Comparison of ENCODE assay signal across 34 cellular contexts in the genomic region with DNA sequence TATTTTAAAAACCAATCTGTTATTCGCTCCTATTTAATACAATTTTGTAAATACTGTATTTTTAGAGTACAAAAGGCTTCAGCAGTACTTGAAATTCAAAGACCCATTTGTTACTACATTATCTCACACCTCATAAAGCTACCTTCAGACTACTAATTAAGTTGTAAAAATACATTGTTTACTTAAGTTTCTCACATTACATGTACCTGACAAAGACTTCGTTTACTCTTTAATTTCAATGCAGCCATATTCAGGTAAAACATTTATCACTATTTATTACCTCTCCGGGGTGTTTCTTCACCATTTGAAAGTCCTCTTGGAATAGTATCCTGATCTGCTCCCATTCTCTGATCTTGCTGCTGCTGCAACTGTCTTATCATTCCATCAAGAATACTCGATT. TPM values are rescaled to one million over a fixed set of nuclear protein-coding genes. Genes with fewer than 3 reads are reported as not detected.
DNase-seq lines count a peak whose midpoint lies in the region; ATAC-seq and TF ChIP-seq lines count a peak whose summit lies in the region.
"Had no signal": no experiment of that assay in that cellular context is flagged by ENCODE, and none has a peak within 500 bp of the region (broad histone marks: within the 10 kb centered on the region; RNA-seq: fewer than 3 reads in every experiment).

No MANE protein-coding gene starts in this region.

- H3K36me3 ChIP-seq in HEK293 (ENCODE audit: control insufficient read depth in 2 of 2, insufficient read depth in 1 of 2, low read length in 2 of 2) (peaks cover 24 to 59% of the 10 kb centered on the region in 2 experiments), hepatocyte (replicated peaks; ENCODE audit: insufficient read depth, low read depth) (no peaks in the 10 kb centered on the region), thyroid gland (peaks cover 10 to 15% of the 10 kb centered on the region in 2 donors), OCI-LY7 (ENCODE audit: insufficient read depth, low read length) (peaks cover 90% of the 10 kb centered on the region)

- H3K4me3 ChIP-seq in HEK293 (ENCODE audit: low read depth, low read length) (no peak overlapping the region), hepatocyte (no peak overlapping the region), thyroid gland (replicated peaks in 1 of 3) (no peak overlapping the region), OCI-LY7 (ENCODE audit: low read depth, low read length, poor library complexity, severe bottlenecking) (no peak overlapping the region)
- H3K4me3 ChIP-seq: adrenal gland, body of pancreas, gastroesophageal sphincter, GM12878, left lung, MG63, prostate gland, sigmoid colon, suprapubic skin had no signal

- no peaks in the 10 kb centered on the region for H3K9me3 ChIP-seq in HEK293 (ENCODE audit: control insufficient read depth, insufficient read depth, low read depth, low read length)
- H3K9me3 ChIP-seq in hepatocyte (ENCODE audit: low read depth): no peaks in the 10 kb centered on the region
- H3K9me3 ChIP-seq in thyroid gland: no peaks in the 10 kb centered on the region
- no peaks in the 10 kb centered on the region for H3K9me3 ChIP-seq in OCI-LY7 (ENCODE audit: low read length)
- H3K9me3 ChIP-seq: adrenal gland, body of pancreas, gastroesophageal sphincter, left lung, MG63, neutrophil, prostate gland, sigmoid colon, suprapubic skin had no signal

- 56% methylated on average over 4 of the region's 4 CpGs for WGBS in hepatocyte (ENCODE audit: low lambda C conversion rate, missing lambda C conversion rate)
- WGBS in thyroid gland, 2 donors: 88 to 90% methylated on average over 4 of the region's 4 CpGs

- no peak for TF ChIP-seq CTCF in HEK293 (tag by site-specific recombination; IDR thresholded peaks at IDR 0.05)
- TF ChIP-seq CTCF in hepatocyte (IDR thresholded peaks at IDR 0.05; ENCODE audit: poor library complexity): no peak
- no peak for TF ChIP-seq CTCF in thyroid gland (IDR thresholded peaks at IDR 0.05)
- TF ChIP-seq CTCF in OCI-LY7 (conservative IDR thresholded peaks at IDR 0.05; ENCODE audit: low read length): no peak

- POLR2A ChIA-PET in HEK293 (lab: Yijun Ruan, JAX): no interaction called here
- POLR2A ChIA-PET in OCI-LY7 (lab: Charles Lee): no interaction called here

- CTCF ChIA-PET in HEK293 (lab: Yijun Ruan, JAX) (no interaction called here), OCI-LY7 (lab: Charles Lee; ENCODE audit: unreplicated experiment) (no interaction called here)

- H3K4me1 ChIP-seq in HEK293 (ENCODE audit: control insufficient read depth, insufficient read depth, low read length) (peaks cover 12% of the 10 kb centered on the region), hepatocyte (ENCODE audit: insufficient read depth) (no peaks in the 10 kb centered on the region), thyroid gland (no peaks in the 10 kb centered on the region), OCI-LY7 (ENCODE audit: insufficient read depth, low read length, poor library complexity, severe bottlenecking) (no peaks in the 10 kb centered on the region)
- H3K4me1 ChIP-seq: adrenal gland, gastroesophageal sphincter, left lung, prostate gland, sigmoid colon, suprapubic skin had no signal

- H3K4me2 ChIP-seq in hepatocyte (peak overlapping the region; percentile 31), OCI-LY7 (ENCODE audit: low read length) (no peak overlapping the region)

- TF ChIP-seq POLR2A in thyroid gland (IDR thresholded peaks at IDR 0.05): no peak

- H3K27me3 ChIP-seq in hepatocyte: no peaks in the 10 kb centered on the region
- H3K27me3 ChIP-seq in thyroid gland: no peaks in the 10 kb centered on the region
- H3K27me3 ChIP-seq: adrenal gland, body of pancreas, gastroesophageal sphincter, left lung, MG63, neutrophil, sigmoid colon, suprapubic skin had no signal

- H2AFZ ChIP-seq in hepatocyte (no peak overlapping the region), OCI-LY7 (ENCODE audit: low read length) (no peak overlapping the region)

- H3K36me3 Mint-ChIP-seq in activated T-helper 17 cell treated with anti-CD3 and anti-CD28 coated beads, Interleukin-2, amount 50 U/mL, for 72 hours (ENCODE audit: low read depth): peaks cover 96% of the 10 kb centered on the region

- H3K27ac ChIP-seq in HEK293 (ENCODE audit: extremely low read depth, low read depth, low read length) (no peak overlapping the region), hepatocyte (no peak overlapping the region), thyroid gland (no peak overlapping the region), OCI-LY7 (ENCODE audit: low read depth, low read length, poor library complexity, severe bottlenecking) (no peak overlapping the region)
- H3K27ac ChIP-seq: adrenal gland, body of pancreas, C4-2B, gastroesophageal sphincter, left lung, neutrophil, prostate gland, sigmoid colon, suprapubic skin had no signal

- peaks cover 27% of the 10 kb centered on the region for H3K79me2 ChIP-seq in hepatocyte
- H3K79me2 ChIP-seq in OCI-LY7 (ENCODE audit: insufficient read depth, low read depth, low read length): no peaks in the 10 kb centered on the region; the same call in 1 of the 2 replicates

- no peak overlapping the region for H3K4me3 Mint-ChIP-seq in activated T-helper 17 cell treated with anti-CD3 and anti-CD28 coated beads, Interleukin-2, amount 50 U/mL, for 72 hours
- H3K4me3 Mint-ChIP-seq: naive B cell; stimulated activated memory B cell treated with anti-CD40 and anti-IgM and Interleukin-4, amounts not matched to agents 10 μg/mL and 1 μg/mL and 100 μg/mL, for 72 hours; WTC11 had no signal

- intact Hi-C loops in thyroid gland (cut with DNase I) (no loop called here), OCI-LY7 (cut with micrococcal nuclease; ENCODE audit: unreplicated experiment) (no loop called here)

- H3K9me3 Mint-ChIP-seq in activated T-helper 17 cell treated with anti-CD3 and anti-CD28 coated beads, Interleukin-2, amount 50 U/mL, for 72 hours: no peaks in the 10 kb centered on the region
- H3K9me3 Mint-ChIP-seq: naive B cell; stimulated activated memory B cell treated with anti-CD40 and anti-IgM and Interleukin-4, amounts not matched to agents 10 μg/mL and 1 μg/mL and 100 μg/mL, for 72 hours; WTC11 had no signal

- no TSS peak for BruUV-seq in OCI-LY7 (replicated peaks; lab: Mats Ljungman, UMichigan)

- H3K9me2 ChIP-seq in hepatocyte (replicated peaks; ENCODE audit: insufficient read depth): no peaks in the 10 kb centered on the region
- no peaks in the 10 kb centered on the region for H3K9me2 ChIP-seq in OCI-LY7 (ENCODE audit: insufficient read depth, low read length)

- peaks cover 3% of the 10 kb centered on the region for H4K20me1 ChIP-seq in hepatocyte (ENCODE audit: insufficient read depth, poor library complexity, severe bottlenecking)
- no peaks in the 10 kb centered on the region for H4K20me1 ChIP-seq in OCI-LY7 (ENCODE audit: insufficient read depth, low read length)

- DNase-seq in NCI-H1436 (lab: John Stamatoyannopoulos, UW): peak; percentile 52
- peak; percentile 50 for DNase-seq in NCI-H345 (lab: John Stamatoyannopoulos, UW)
- DNase-seq in hepatocyte (ENCODE audit: low spot score): peak; percentile 7
- DNase-seq in thyroid gland: no peak
- DNase-seq in OCI-LY7 (ENCODE audit: low spot score): no peak
- DNase-seq in RKO (ENCODE audit: low spot score): no peak
- DNase-seq: activated CD4-positive, alpha-beta T cell treated with anti-CD3 and anti-CD28 coated beads, Interleukin-2, amount 50 U/mL, for 1 hour; activated naive CD4-positive, alpha-beta T cell; activated T-cell treated with anti-CD3 and anti-CD28 coated beads, Interleukin-2, amount 50 U/mL, for 48 hours; adrenal gland; body of pancreas; Calu3; hippocampal formation; KBM-7; left lung; MG63; naive B cell; NCI-H2171 treated with DMSO at 0.1 percent for 48 hours; NK-92 treated with Interleukin-12 subunit alpha and Interleukin-12 subunit beta, amount 100 ng/mL, for 24 hours; SHP77; sigmoid colon; stimulated activated CD4-positive, alpha-beta T cell treated with anti-CD3 and anti-CD28 coated beads, Interleukin-4, amount 100 ng/mL, for 4 hours; T-helper 9 cell had no signal

- no peaks in the 10 kb centered on the region for H3K4me1 Mint-ChIP-seq in activated T-helper 17 cell treated with anti-CD3 and anti-CD28 coated beads, Interleukin-2, amount 50 U/mL, for 72 hours
- H3K4me1 Mint-ChIP-seq: WTC11 had no signal

- no peaks in the 10 kb centered on the region for H3K27me3 Mint-ChIP-seq in activated T-helper 17 cell treated with anti-CD3 and anti-CD28 coated beads, Interleukin-2, amount 50 U/mL, for 72 hours
- H3K27me3 Mint-ChIP-seq: naive B cell; stimulated activated memory B cell treated with anti-CD40 and anti-IgM and Interleukin-4, amounts not matched to agents 10 μg/mL and 1 μg/mL and 100 μg/mL, for 72 hours had no signal

- H3K27ac Mint-ChIP-seq in activated T-helper 17 cell treated with anti-CD3 and anti-CD28 coated beads, Interleukin-2, amount 50 U/mL, for 72 hours: no peak overlapping the region
- H3K27ac Mint-ChIP-seq: stimulated activated memory B cell treated with anti-CD40 and anti-IgM and Interleukin-4, amounts not matched to agents 10 μg/mL and 1 μg/mL and 100 μg/mL, for 72 hours had no signal

- no peak for ATAC-seq in activated T-helper 17 cell treated with anti-CD3 and anti-CD28 coated beads, Interleukin-2, amount 50 U/mL, for 72 hours (replicated peaks)
- ATAC-seq: body of pancreas; gastroesophageal sphincter; GM12878; HCT116; left lung; stimulated activated memory B cell treated with anti-CD40 and anti-IgM and Interleukin-4, amounts not matched to agents 10 μg/mL and 1 μg/mL and 100 μg/mL, for 72 hours; WTC11 had no signal

TF ChIP-seq in HEK293, 187 proteins besides CTCF, POLR2A, EP300 and RAD21 (continues in another document):
- TF ChIP-seq ZEB2 (tag by site-specific recombination; IDR thresholded peaks at IDR 0.05): peak; percentile 52; the same call in 1 of the 2 replicates
- peak; percentile 49; the same call in 1 of the 2 replicates for TF ChIP-seq FEZF1 (tag by site-specific recombination; IDR thresholded peaks at IDR 0.05)
- no peak for TF ChIP-seq KLF16 (tag by site-specific recombination; IDR thresholded peaks at IDR 0.05)
- TF ChIP-seq OSR2 (tag by site-specific recombination; IDR thresholded peaks at IDR 0.05): peak; percentile 95
- 0 out of 2 replicates have a peak, but pooled peaks have one; percentile 17 for TF ChIP-seq ZNF394 (tag by site-specific recombination; IDR thresholded peaks at IDR 0.05; ENCODE audit: borderline replicate concordance)
- peak; percentile 98 for TF ChIP-seq SP7 (tag by site-specific recombination; IDR thresholded peaks at IDR 0.05)
- TF ChIP-seq ZNF37A (tag by site-specific recombination; IDR thresholded peaks at IDR 0.05): no peak
- TF ChIP-seq ZNF366 (tag by site-specific recombination; conservative IDR thresholded peaks at IDR 0.05): peak; percentile 65; the same call in 1 of the 2 replicates
- peak; percentile 50 for TF ChIP-seq WT1 (tag by site-specific recombination; IDR thresholded peaks at IDR 0.05)
- TF ChIP-seq ZSCAN30 (tag by site-specific recombination; IDR thresholded peaks at IDR 0.05): no peak

RNA-seq across cellular contexts. Expression of a gene that starts 55.2 kb away (rescaled TPM):
- total RNA-seq in hepatocyte: 45.7 and 48.3 TPM in 2 replicates
- polyA plus RNA-seq in hepatocyte: 17.4 and 24.0 TPM in 2 replicates
- 100 to 1,000 TPM in 1 of 4 donors, 10 to 100 TPM in 3; 66.6 to 125 (median 85.3) TPM for total RNA-seq in thyroid gland
- total RNA-seq in activated T-helper 17 cell treated with anti-CD3 and anti-CD28 coated beads, Interleukin-2, amount 50 U/mL, for 72 hours: 10 to 100 TPM; 27.7 to 39.9 TPM
- total RNA-seq in OCI-LY7 (2014; rRNA removed; shearing (Covaris generic)): 39.1 and 53.2 TPM in 2 replicates
- 61.7 and 68.6 TPM in 2 replicates for total RNA-seq in OCI-LY7 (2022)

Comparison
In these comparisons a context has a peak if more than half of its experiments do, and no peak if none do; other contexts are left out.
1. DNase-seq: peak in NCI-H1436 (single experiment), NCI-H345 (single experiment) and hepatocyte (single experiment); none in thyroid gland (0 of 2), OCI-LY7 (single experiment) and RKO (single experiment).